ENCODE assay signal across 26 cellular contexts in the genomic region with DNA sequence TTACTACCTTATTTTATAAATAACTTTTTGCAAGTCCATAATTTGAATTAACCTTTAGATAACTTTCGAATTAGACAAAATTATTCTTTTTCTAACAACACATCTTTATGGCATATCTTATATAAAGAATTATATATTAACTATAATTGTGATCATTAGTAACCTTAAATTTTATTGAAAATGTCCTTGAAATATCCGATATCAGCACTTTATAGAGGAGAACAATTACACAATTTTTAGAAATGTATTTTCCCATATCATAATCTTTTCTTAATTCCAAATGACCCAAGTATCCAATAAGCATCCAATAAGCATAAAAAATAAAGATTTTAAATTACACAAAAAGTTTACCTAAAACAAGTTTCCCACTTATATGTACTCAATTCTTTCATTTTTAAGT.
"Had no signal": no experiment of that assay in that cellular context is flagged by ENCODE, and none has a peak within 500 bp of the region (broad histone marks: within the 10 kb centered on the region; RNA-seq: fewer than 3 reads in every experiment).

No MANE protein-coding gene starts in this region.

- DNase-seq: activated CD4-positive, alpha-beta memory T cell treated with anti-CD3 and anti-CD28 coated beads for 36 hours; activated CD4-positive, alpha-beta T cell treated with anti-CD3 and anti-CD28 coated beads, Interleukin-2, amount 10 ng/mL, durations not matched to agents 7 days and 5 days; activated CD4-positive, CD25-positive, alpha-beta regulatory T cell; activated CD8-positive, alpha-beta memory T cell treated with anti-CD3 and anti-CD28 coated beads for 24 hours; activated effector memory CD4-positive, alpha-beta T cell treated with anti-CD3 and anti-CD28 coated beads, Interleukin-2, amount 50 U/mL, for 16 hours; activated naive CD4-positive, alpha-beta T cell treated with Interleukin-2 at 50 U/mL for 16 hours; activated naive CD8-positive, alpha-beta T cell treated with anti-CD3 and anti-CD28 coated beads, Interleukin-2, amount 50 U/mL, for 24 hours; activated T-cell treated with anti-CD3 and anti-CD28 coated beads, Interleukin-2, amount 50 U/mL, for 4 hours; amniotic stem cell; body of pancreas; central memory CD4-positive, alpha-beta T cell; Karpas-422; NCI-H1105 treated with DMSO at 0.1 percent for 48 hours; NCI-H146; NCI-H187 treated with DMSO at 0.1 percent for 48 hours; NCI-H2081 treated with DMSO at 0.1 percent for 48 hours; NCI-H446; NCI-H524; PC-3; SIG-M5; T-helper 17 cell; T1000 had no signal

- H3K4me1 ChIP-seq: ascending aorta, body of pancreas had no signal

- H3K9me3 ChIP-seq: ascending aorta, body of pancreas had no signal

- H3K27ac ChIP-seq: ascending aorta, body of pancreas, VCaP had no signal

- H3K27me3 ChIP-seq: ascending aorta, body of pancreas had no signal

- ATAC-seq: activated naive CD4-positive, alpha-beta T cell treated with anti-CD3 and anti-CD28 coated beads, Interleukin-2, amount 50 U/mL, for 72 hours; activated naive CD8-positive, alpha-beta T cell treated with anti-CD3 and anti-CD28 coated beads, Interleukin-2, amount 50 U/mL, for 24 hours; activated T-cell treated with anti-CD3 and anti-CD28 coated beads, Interleukin-2, amount 50 U/mL, for 4 hours; body of pancreas; PC-3; T-helper 17 cell had no signal

- FAIRE-seq: bronchial epithelial cell had no signal

- H3K4me3 ChIP-seq: ascending aorta, body of pancreas had no signal

- H3K36me3 ChIP-seq: ascending aorta had no signal
